18 cellular contexts compared by ENCODE assay signal in genomic region chr17:62707425-62707739, GRCh38.
DNase-seq lines count a peak whose midpoint lies in the region; ATAC-seq and TF ChIP-seq lines count a peak whose summit lies in the region.
"Had no signal": no experiment of that assay in that cellular context is flagged by ENCODE, and none has a peak within 500 bp of the region (broad histone marks: within the 10 kb centered on the region; RNA-seq: fewer than 3 reads in every experiment).

No MANE protein-coding gene starts in this region.

- H3K9me3 ChIP-seq in right cardiac atrium (ENCODE audit: control insufficient read depth, low read length): no peaks in the 10 kb centered on the region
- peaks cover 14% of the 10 kb centered on the region for H3K9me3 ChIP-seq in PC-9 (ENCODE audit: insufficient read depth, low read depth)
- no peaks in the 10 kb centered on the region for H3K9me3 ChIP-seq in upper lobe of right lung

- peaks cover 15% of the 10 kb centered on the region; the same call in 1 of the 2 replicates for H3K36me3 ChIP-seq in PC-9 (ENCODE audit: low read depth)
- H3K36me3 ChIP-seq in upper lobe of right lung: no peaks in the 10 kb centered on the region

- H3K27ac ChIP-seq in right cardiac atrium (ENCODE audit: low read length): no peak overlapping the region
- H3K27ac ChIP-seq in PC-9: no peak overlapping the region
- H3K27ac ChIP-seq in upper lobe of right lung: no peak overlapping the region

- H3F3A ChIP-seq in PC-9 (ENCODE audit: insufficient read depth, low read depth): peaks cover 24% of the 10 kb centered on the region

- POLR2A ChIA-PET in PC-9 (lab: Charles Lee; ENCODE audit: unreplicated experiment): no interaction called here

- H3K4me1 Mint-ChIP-seq in Calu3 (ENCODE audit: low read depth, unreplicated experiment): peaks cover 15% of the 10 kb centered on the region

- H4K20me1 ChIP-seq in PC-9 (ENCODE audit: insufficient read depth): no peaks in the 10 kb centered on the region

- H3K9me3 Mint-ChIP-seq in Calu3 (ENCODE audit: low read depth, unreplicated experiment): no peaks in the 10 kb centered on the region

- H3K79me2 ChIP-seq in PC-9 (ENCODE audit: low read depth): peaks cover 35% of the 10 kb centered on the region

- H3K4me3 ChIP-seq in right cardiac atrium (ENCODE audit: low read length) (no peak overlapping the region), PC-9 (no peak overlapping the region), upper lobe of right lung (no peak overlapping the region)

- H3K4me3 Mint-ChIP-seq in Calu3 (ENCODE audit: low read depth, unreplicated experiment): no peak overlapping the region

- H2AFZ ChIP-seq in PC-9: no peak overlapping the region

- ATAC-seq in Right ventricle myocardium superior (ENCODE audit: poor library complexity): no peak
- ATAC-seq in right cardiac atrium: no peak
- ATAC-seq in upper lobe of right lung: no peak
- ATAC-seq: HCT116, SK-N-SH treated with all-trans-retinoic acid at 6 μM for 48 hours had no signal

- peaks cover 11% of the 10 kb centered on the region for H3K36me3 Mint-ChIP-seq in Calu3 (ENCODE audit: insufficient read depth, unreplicated experiment)

- TF ChIP-seq CTCF in PC-9 (conservative IDR thresholded peaks at IDR 0.05): no peak
- TF ChIP-seq CTCF in upper lobe of right lung (IDR thresholded peaks at IDR 0.05): no peak
- no peak for TF ChIP-seq CTCF in Calu3 (IDR thresholded peaks at IDR 0.05; ENCODE audit: unreplicated experiment)

- H3K4me1 ChIP-seq in right cardiac atrium (ENCODE audit: control insufficient read depth, insufficient read depth, low read length) (no peaks in the 10 kb centered on the region), PC-9 (replicated peaks; ENCODE audit: insufficient read depth) (peaks cover 21% of the 10 kb centered on the region), upper lobe of right lung (peaks cover 17% of the 10 kb centered on the region)

- H3K4me2 ChIP-seq in PC-9: peak overlapping the region; percentile 96; the same call in 1 of the 2 replicates

- H3K27me3 ChIP-seq in right cardiac atrium (ENCODE audit: control insufficient read depth, insufficient read depth): no peaks in the 10 kb centered on the region
- no peaks in the 10 kb centered on the region for H3K27me3 ChIP-seq in PC-9 (ENCODE audit: insufficient read depth, low read depth)
- H3K27me3 ChIP-seq in upper lobe of right lung: no peaks in the 10 kb centered on the region

- no TSS peak for BruUV-seq in PC-9 (replicated peaks; lab: Mats Ljungman, UMichigan)
- BruUV-seq in Calu3 (replicated peaks; lab: Mats Ljungman, UMichigan): no TSS peak

- DNase-seq in Right ventricle myocardium superior: peak; percentile 22
- DNase-seq in right cardiac atrium: no peak
- no peak for DNase-seq in PC-9
- DNase-seq in mesenteric fat pad (ENCODE audit: low spot score): peak; percentile 59
- peak; percentile 11 for DNase-seq in upper lobe of right lung
- no peak for DNase-seq in effector CD8-positive, alpha-beta T cell (lab: John Stamatoyannopoulos, UW)
- DNase-seq in Calu3: no peak
- DNase-seq: C1 segment of cervical spinal cord; DMS153; GF-D8; KBM-7; NCI-H1105; NCI-H1694; NCI-H2081 treated with DMSO at 0.1 percent for 48 hours; NK-92 treated with Interleukin-12 subunit alpha and Interleukin-12 subunit beta, amount 100 ng/mL, for 24 hours; SIG-M5 had no signal

- 98% methylated on average over 9 of the region's 9 CpGs for WGBS in right cardiac atrium

- H3K27me3 Mint-ChIP-seq in Calu3 (ENCODE audit: unreplicated experiment): no peaks in the 10 kb centered on the region

- no peaks in the 10 kb centered on the region for H3K9me2 ChIP-seq in PC-9 (ENCODE audit: insufficient read depth)

- CTCF ChIA-PET in PC-9 (lab: Charles Lee) (no interaction called here), Calu3 (lab: Charles Lee) (no interaction called here)

- H3K27ac Mint-ChIP-seq in Calu3 (ENCODE audit: unreplicated experiment): no peak overlapping the region

- intact Hi-C loops in Right ventricle myocardium superior (cut with DNase I): loop anchor here (10.0 kb wide), 1 partner anchor 697 kb away; no protein-coding TSS in a partner anchor
- intact Hi-C loops in right cardiac atrium (cut with DNase I): loop anchor here in 3 of 4 donors (5.0 to 10.0 kb wide), 2 partner anchors 260 to 697 kb away; partner anchors contain the start of gene TANC2 (in 1 of the 3)
- intact Hi-C loops in PC-9 (cut with micrococcal nuclease; ENCODE audit: unreplicated experiment): loop anchor here (10.0 kb wide), 1 partner anchor 187 kb away; no protein-coding TSS in a partner anchor
- intact Hi-C loops in upper lobe of right lung (cut with DNase I): loop anchor here (10.0 kb wide), 1 partner anchor 267 kb away; no protein-coding TSS in a partner anchor
- intact Hi-C loops in Calu3 (cut with micrococcal nuclease; ENCODE audit: unreplicated experiment): no loop called here

Comparison
In these comparisons a context has a peak if more than half of its experiments do, and no peak if none do; other contexts are left out.
1. DNase-seq: peak in Right ventricle myocardium superior (single experiment), mesenteric fat pad (single experiment) and upper lobe of right lung (single experiment); none in right cardiac atrium (0 of 3), PC-9 (0 of 2), effector CD8-positive, alpha-beta T cell (single experiment) and Calu3 (single experiment).